Comparison of ENCODE assay signal across 16 cellular contexts in the genomic region with DNA sequence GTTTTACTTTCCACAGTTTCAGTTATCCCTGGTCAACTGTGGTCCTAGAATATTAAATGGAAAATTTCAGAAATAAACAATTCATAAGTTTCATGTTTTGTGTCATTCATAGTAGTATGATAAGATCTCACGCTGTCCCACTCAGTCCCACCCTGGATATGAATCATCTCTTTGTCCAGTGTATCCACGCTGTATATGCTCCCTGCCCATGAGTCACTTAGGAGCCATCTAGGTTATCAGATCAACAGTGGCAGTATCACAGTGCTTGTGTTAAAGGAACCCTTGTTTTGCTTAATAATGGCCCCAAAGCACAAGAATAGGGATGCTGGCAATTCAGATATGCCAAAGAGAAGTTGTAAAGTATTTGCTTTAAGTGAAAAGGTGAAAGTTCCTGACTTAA. TPM values are rescaled to one million over a fixed set of nuclear protein-coding genes. Genes with fewer than 3 reads are reported as not detected.
A peak's percentile ranks its signal among the peaks of the same experiment; 100 is the strongest.
DNase-seq lines count a peak whose midpoint lies in the region; ATAC-seq and TF ChIP-seq lines count a peak whose summit lies in the region.
"Had no signal": no experiment of that assay in that cellular context is flagged by ENCODE, and none has a peak within 500 bp of the region (broad histone marks: within the 10 kb centered on the region; RNA-seq: fewer than 3 reads in every experiment).

No MANE protein-coding gene starts in this region.

- H3K36me3 ChIP-seq in upper lobe of right lung: no peaks in the 10 kb centered on the region
- H3K36me3 ChIP-seq: colonic mucosa, neutrophil, thoracic aorta had no signal

- H3K4me1 ChIP-seq in upper lobe of right lung: no peaks in the 10 kb centered on the region
- H3K4me1 ChIP-seq: Caco-2, colonic mucosa had no signal

- TF ChIP-seq CTCF in upper lobe of right lung (IDR thresholded peaks at IDR 0.05): no peak

- peak; percentile 3 for DNase-seq in LHCN-M2 (ENCODE audit: low read depth)
- peak; percentile 67 for DNase-seq in SW480 (ENCODE audit: low spot score)
- peak; percentile 23 for DNase-seq in iris pigment epithelial cell (ENCODE audit: low read depth)
- DNase-seq in upper lobe of right lung: no peak
- DNase-seq in GF-D8 (lab: John Stamatoyannopoulos, UW): no peak
- no peak for DNase-seq in SHP77 (lab: John Stamatoyannopoulos, UW)
- DNase-seq: activated CD8-positive, alpha-beta T cell treated with anti-CD3 and anti-CD28 coated beads, Interleukin-2, amount 10 ng/mL, durations not matched to agents 7 days and 5 days; Caco-2; colonic mucosa; NCI-H1105; NCI-H524 treated with DMSO at 0.1 percent for 48 hours; stimulated activated naive B cell treated with anti-CD40 and anti-IgM and Interleukin-4, amounts not matched to agents 10 μg/mL and 1 μg/mL and 100 μg/mL, for 72 hours had no signal

- no peaks in the 10 kb centered on the region for H3K9me3 ChIP-seq in upper lobe of right lung
- H3K9me3 ChIP-seq: Caco-2, colonic mucosa, neutrophil, thoracic aorta had no signal

- no peak overlapping the region for H3K27ac ChIP-seq in upper lobe of right lung
- H3K27ac ChIP-seq: colonic mucosa, KMS-11, neutrophil, thoracic aorta had no signal

- peak; percentile 26 for ATAC-seq in upper lobe of right lung
- ATAC-seq in HG03439 (IDR thresholded peaks at IDR 0.05; ENCODE audit: unreplicated experiment): no peak
- ATAC-seq: activated CD8-positive, alpha-beta T cell treated with anti-CD3 and anti-CD28 coated beads, Interleukin-2, amount 10 ng/mL, durations not matched to agents 7 days and 5 days; stimulated activated naive B cell treated with anti-CD40 and anti-IgM and Interleukin-4, amounts not matched to agents 10 μg/mL and 1 μg/mL and 100 μg/mL, for 72 hours had no signal

- H3K4me3 ChIP-seq in upper lobe of right lung: no peak overlapping the region
- H3K4me3 ChIP-seq: colonic mucosa, thoracic aorta had no signal

- intact Hi-C loops in upper lobe of right lung (cut with DNase I): no loop called here

- no peaks in the 10 kb centered on the region for H3K27me3 ChIP-seq in upper lobe of right lung
- H3K27me3 ChIP-seq: colonic mucosa, neutrophil had no signal

RNA-seq across cellular contexts. Expression of a gene that starts 16.2 kb away (rescaled TPM):
- total RNA-seq in LHCN-M2 (2014; rRNA removed): 2.7 and 3.2 TPM in 2 replicates
- 2.6 TPM for polyA plus RNA-seq in LHCN-M2 (2012)
- total RNA-seq in upper lobe of right lung: 16.4 TPM
- total RNA-seq: activated CD8-positive, alpha-beta T cell treated with anti-CD3 and anti-CD28 coated beads, Interleukin-2, amount 10 ng/mL, durations not matched to agents 7 days and 5 days had no signal

Comparison
In these comparisons a context has a peak if more than half of its experiments do, and no peak if none do; other contexts are left out.
1. DNase-seq: peak in LHCN-M2 (single experiment), SW480 (single experiment) and iris pigment epithelial cell (single experiment); none in upper lobe of right lung (single experiment), GF-D8 (single experiment) and SHP77 (0 of 2).